Comparison of ENCODE assay signal across 8 cellular contexts in genomic region chr13:40666058-40666904, GRCh38. TPM values are rescaled to one million over a fixed set of nuclear protein-coding genes. Genes with fewer than 3 reads are reported as not detected.
DNase-seq lines count a peak whose midpoint lies in the region; ATAC-seq and TF ChIP-seq lines count a peak whose summit lies in the region.

TSS of gene FOXO1 (minus strand) at chr13:40666641. CDS start at chr13:40666212, 429 bp downstream.

- peaks cover 21% of the 10 kb centered on the region for H3K4me1 ChIP-seq in A673 (ENCODE audit: insufficient read depth, low read length, poor library complexity, severe bottlenecking)

- CTCF ChIA-PET in A673 (lab: Charles Lee), result interaction anchor here (0.6 kb wide), 1 partner anchor 75 kb away, joined by 3 read pairs; no protein-coding TSS in a partner anchor

- peaks cover 30% of the 10 kb centered on the region for H3K4me1 Mint-ChIP-seq in chondrocyte (ENCODE audit: low read depth)

- no peaks in the 10 kb centered on the region for H3K27me3 ChIP-seq in A673 (replicated peaks; ENCODE audit: insufficient read depth, low read depth, low read length, poor library complexity)

- H3K4me3 Mint-ChIP-seq in chondrocyte (ENCODE audit: unreplicated experiment), result peak within 1 kb of the TSS; percentile 84

- POLR2A ChIA-PET in A673 (lab: Charles Lee; ENCODE audit: low non-redundant PET), result no interaction called here

- intact Hi-C loops in A673 (cut with micrococcal nuclease; ENCODE audit: unreplicated experiment), result loop anchor here (5.0 kb wide), 1 partner anchor 604 kb away; no protein-coding TSS in a partner anchor

- H3K27ac Mint-ChIP-seq in chondrocyte (ENCODE audit: unreplicated experiment), result peak within 1 kb of the TSS; percentile 83

- peak within 1 kb of the TSS; percentile 74 for H3K4me3 ChIP-seq in A673 (ENCODE audit: low read depth, low read length, poor library complexity, severe bottlenecking)

- TF ChIP-seq CTCF in A673 (conservative IDR thresholded peaks at IDR 0.05; ENCODE audit: low read depth, low read length), result no peak
- peak; percentile 37 for TF ChIP-seq CTCF in chondrocyte (IDR thresholded peaks at IDR 0.05)

- H3K36me3 ChIP-seq in A673 (ENCODE audit: insufficient read depth, low read length, poor library complexity, severe bottlenecking), result no peaks in the 10 kb centered on the region

- peak; percentile 92 for DNase-seq in A673 (ENCODE audit: low spot score)
- peak; percentile 78 for DNase-seq in NCI-H2227 (lab: John Stamatoyannopoulos, UW; ENCODE audit: unreplicated experiment)
- DNase-seq in activated CD4-positive, alpha-beta T cell treated with anti-CD3 and anti-CD28 coated beads for 1 hour, result peak; percentile 86
- peak; percentile 95 for DNase-seq in chondrocyte (ENCODE audit: low spot score)
- peak; percentile 67 for DNase-seq in kidney glomerular epithelial cell (lab: John Stamatoyannopoulos, UW)
- DNase-seq in stimulated activated CD4-positive, alpha-beta T cell treated with anti-CD3 and anti-CD28 coated beads, Interleukin-15, amount 100 ng/mL, for 48 hours (ENCODE audit: low read depth in 2 of 2), result peak; percentile 72 to 82

- H3K36me3 Mint-ChIP-seq in chondrocyte (ENCODE audit: low read depth), result no peaks in the 10 kb centered on the region

- no peaks in the 10 kb centered on the region for H3K9me3 ChIP-seq in A673 (ENCODE audit: low read depth, low read length, poor library complexity, severe bottlenecking)

- no peaks in the 10 kb centered on the region for H3K9me3 Mint-ChIP-seq in chondrocyte (ENCODE audit: low read depth)

- H3K27me3 Mint-ChIP-seq in chondrocyte (ENCODE audit: low read depth), result no peaks in the 10 kb centered on the region

- no TSS peak for BruUV-seq in A673 (replicated peaks; lab: Mats Ljungman, UMichigan)

- ATAC-seq in GM18519 (IDR thresholded peaks at IDR 0.05; ENCODE audit: low FRiP score, unreplicated experiment) (peak; percentile 47), HG03039 (IDR thresholded peaks at IDR 0.05; ENCODE audit: unreplicated experiment) (peak; percentile 54)

- H3K27ac ChIP-seq in A673 (ENCODE audit: low read depth, low read length, poor library complexity, severe bottlenecking), result peak within 1 kb of the TSS; percentile 78

RNA-seq across cellular contexts. Expression of gene FOXO1, which starts in this region (rescaled TPM):
- 2.9 and 3.0 TPM in 2 replicates for total RNA-seq in A673 (2021)
- 8.9 to 17.7 TPM (median 9.7 TPM) in 3 replicates for total RNA-seq in chondrocyte

Comparison
In these comparisons a context has a peak if more than half of its experiments do, and no peak if none do; other contexts are left out.
1. Peak in every context shown above with its lines: DNase-seq, ATAC-seq, H3K4me3 ChIP-seq and H3K27ac ChIP-seq.